1 cellular context compared by ENCODE assay signal in the genomic region with DNA sequence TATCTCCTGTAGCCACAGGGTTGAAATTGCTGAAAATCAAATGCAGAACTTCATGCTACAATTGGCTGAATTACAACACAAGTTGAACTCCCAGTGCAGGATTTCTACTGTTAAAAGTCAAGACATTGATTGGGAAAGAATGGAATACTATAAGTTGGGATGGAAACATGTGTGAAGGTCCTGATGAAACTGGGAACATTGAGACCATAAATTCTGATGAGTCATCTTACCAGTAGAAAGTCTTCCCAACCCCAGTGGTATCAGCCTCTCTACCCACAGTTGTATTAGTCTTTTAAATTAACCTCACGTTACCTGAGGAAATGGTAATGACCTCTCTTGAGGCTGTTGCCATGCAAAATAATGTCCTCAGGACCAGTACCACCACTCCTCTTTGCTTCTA.
TF ChIP-seq lines count a peak whose summit lies in the region.

No MANE protein-coding gene starts in this region.

TF ChIP-seq in GM23338, 12 proteins besides CTCF, POLR2A, EP300 and RAD21 (continued from another document):
- TF ChIP-seq, protein P1, sequence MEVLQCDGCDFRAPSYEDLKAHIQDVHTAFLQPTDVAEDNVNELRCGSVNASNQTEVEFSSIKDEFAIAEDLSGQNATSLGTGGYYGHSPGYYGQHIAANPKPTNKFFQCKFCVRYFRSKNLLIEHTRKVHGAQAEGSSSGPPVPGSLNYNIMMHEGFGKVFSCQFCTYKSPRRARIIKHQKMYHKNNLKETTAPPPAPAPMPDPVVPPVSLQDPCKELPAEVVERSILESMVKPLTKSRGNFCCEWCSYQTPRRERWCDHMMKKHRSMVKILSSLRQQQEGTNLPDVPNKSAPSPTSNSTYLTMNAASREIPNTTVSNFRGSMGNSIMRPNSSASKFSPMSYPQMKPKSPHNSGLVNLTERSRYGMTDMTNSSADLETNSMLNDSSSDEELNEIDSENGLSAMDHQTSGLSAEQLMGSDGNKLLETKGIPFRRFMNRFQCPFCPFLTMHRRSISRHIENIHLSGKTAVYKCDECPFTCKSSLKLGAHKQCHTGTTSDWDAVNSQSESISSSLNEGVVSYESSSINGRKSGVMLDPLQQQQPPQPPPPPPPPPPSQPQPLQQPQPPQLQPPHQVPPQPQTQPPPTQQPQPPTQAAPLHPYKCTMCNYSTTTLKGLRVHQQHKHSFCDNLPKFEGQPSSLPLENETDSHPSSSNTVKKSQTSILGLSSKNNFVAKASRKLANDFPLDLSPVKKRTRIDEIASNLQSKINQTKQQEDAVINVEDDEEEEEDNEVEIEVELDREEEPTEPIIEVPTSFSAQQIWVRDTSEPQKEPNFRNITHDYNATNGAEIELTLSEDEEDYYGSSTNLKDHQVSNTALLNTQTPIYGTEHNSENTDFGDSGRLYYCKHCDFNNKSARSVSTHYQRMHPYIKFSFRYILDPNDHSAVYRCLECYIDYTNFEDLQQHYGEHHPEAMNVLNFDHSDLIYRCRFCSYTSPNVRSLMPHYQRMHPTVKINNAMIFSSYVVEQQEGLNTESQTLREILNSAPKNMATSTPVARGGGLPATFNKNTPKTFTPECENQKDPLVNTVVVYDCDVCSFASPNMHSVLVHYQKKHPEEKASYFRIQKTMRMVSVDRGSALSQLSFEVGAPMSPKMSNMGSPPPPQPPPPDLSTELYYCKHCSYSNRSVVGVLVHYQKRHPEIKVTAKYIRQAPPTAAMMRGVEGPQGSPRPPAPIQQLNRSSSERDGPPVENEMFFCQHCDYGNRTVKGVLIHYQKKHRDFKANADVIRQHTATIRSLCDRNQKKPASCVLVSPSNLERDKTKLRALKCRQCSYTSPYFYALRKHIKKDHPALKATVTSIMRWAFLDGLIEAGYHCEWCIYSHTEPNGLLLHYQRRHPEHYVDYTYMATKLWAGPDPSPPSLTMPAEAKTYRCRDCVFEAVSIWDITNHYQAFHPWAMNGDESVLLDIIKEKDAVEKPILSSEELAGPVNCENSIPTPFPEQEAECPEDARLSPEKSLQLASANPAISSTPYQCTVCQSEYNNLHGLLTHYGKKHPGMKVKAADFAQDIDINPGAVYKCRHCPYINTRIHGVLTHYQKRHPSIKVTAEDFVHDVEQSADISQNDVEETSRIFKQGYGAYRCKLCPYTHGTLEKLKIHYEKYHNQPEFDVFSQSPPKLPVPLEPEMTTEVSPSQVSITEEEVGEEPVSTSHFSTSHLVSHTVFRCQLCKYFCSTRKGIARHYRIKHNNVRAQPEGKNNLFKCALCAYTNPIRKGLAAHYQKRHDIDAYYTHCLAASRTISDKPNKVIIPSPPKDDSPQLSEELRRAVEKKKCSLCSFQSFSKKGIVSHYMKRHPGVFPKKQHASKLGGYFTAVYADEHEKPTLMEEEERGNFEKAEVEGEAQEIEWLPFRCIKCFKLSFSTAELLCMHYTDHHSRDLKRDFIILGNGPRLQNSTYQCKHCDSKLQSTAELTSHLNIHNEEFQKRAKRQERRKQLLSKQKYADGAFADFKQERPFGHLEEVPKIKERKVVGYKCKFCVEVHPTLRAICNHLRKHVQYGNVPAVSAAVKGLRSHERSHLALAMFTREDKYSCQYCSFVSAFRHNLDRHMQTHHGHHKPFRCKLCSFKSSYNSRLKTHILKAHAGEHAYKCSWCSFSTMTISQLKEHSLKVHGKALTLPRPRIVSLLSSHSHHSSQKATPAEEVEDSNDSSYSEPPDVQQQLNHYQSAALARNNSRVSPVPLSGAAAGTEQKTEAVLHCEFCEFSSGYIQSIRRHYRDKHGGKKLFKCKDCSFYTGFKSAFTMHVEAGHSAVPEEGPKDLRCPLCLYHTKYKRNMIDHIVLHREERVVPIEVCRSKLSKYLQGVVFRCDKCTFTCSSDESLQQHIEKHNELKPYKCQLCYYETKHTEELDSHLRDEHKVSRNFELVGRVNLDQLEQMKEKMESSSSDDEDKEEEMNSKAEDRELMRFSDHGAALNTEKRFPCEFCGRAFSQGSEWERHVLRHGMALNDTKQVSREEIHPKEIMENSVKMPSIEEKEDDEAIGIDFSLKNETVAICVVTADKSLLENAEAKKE (CRISPR knock-in tag; IDR thresholded peaks at IDR 0.05) = no peak
- TF ChIP-seq ZNF331 (CRISPR knock-in tag; IDR thresholded peaks at IDR 0.05; ENCODE audit: low read depth) = no peak
